19 cellular contexts compared by ENCODE assay signal in the genomic region with DNA sequence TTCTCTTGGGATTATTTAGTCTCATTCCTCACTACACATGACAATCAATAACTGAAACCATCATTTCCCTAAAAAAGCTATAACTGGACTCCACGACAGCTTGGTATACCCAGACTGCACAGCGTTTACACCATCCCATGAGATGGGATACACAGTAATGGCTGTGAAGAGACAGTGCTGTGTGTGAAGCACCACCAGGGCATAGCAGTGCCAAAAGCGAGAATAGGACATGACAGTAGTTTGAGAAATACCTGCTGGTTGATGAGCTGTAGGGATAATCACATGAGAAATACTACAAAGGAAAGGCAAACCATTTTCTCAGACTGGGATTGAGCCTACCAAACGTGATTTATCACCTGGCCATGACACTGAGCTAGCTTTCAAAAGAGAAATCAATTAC.
"Had no signal": no experiment of that assay in that cellular context is flagged by ENCODE, and none has a peak within 500 bp of the region (broad histone marks: within the 10 kb centered on the region; RNA-seq: fewer than 3 reads in every experiment).

No MANE protein-coding gene starts in this region.

- H3K9me3 Mint-ChIP-seq: naive thymus-derived CD8-positive, alpha-beta T cell; stimulated activated effector memory CD8-positive, alpha-beta T cell treated with anti-CD3 and anti-CD28 coated beads, Interleukin-12 subunit alpha, Interleukin-12 subunit beta, amount 100 ng/mL, for 72 hours had no signal

- H3K27ac Mint-ChIP-seq: stimulated activated effector memory CD8-positive, alpha-beta T cell treated with anti-CD3 and anti-CD28 coated beads, Interleukin-12 subunit alpha, Interleukin-12 subunit beta, amount 100 ng/mL, for 72 hours; type B pancreatic cell had no signal

- H3K27me3 Mint-ChIP-seq: naive thymus-derived CD8-positive, alpha-beta T cell; type B pancreatic cell had no signal

- H3K4me3 Mint-ChIP-seq: naive thymus-derived CD8-positive, alpha-beta T cell; stimulated activated effector memory CD8-positive, alpha-beta T cell treated with anti-CD3 and anti-CD28 coated beads, Interleukin-12 subunit alpha, Interleukin-12 subunit beta, amount 100 ng/mL, for 72 hours; type B pancreatic cell had no signal

- ATAC-seq: lower lobe of right lung; naive thymus-derived CD8-positive, alpha-beta T cell; sciatic nerve; stimulated activated effector memory CD8-positive, alpha-beta T cell treated with anti-CD3 and anti-CD28 coated beads, Interleukin-12 subunit alpha, Interleukin-12 subunit beta, amount 100 ng/mL, for 72 hours; stimulated activated naive CD8-positive, alpha-beta T cell treated with anti-CD3 and anti-CD28 coated beads, Interleukin-15, Interleukin-2, amounts not matched to agents 100 U/mL and 50 U/mL, for 24 hours had no signal

- H3K4me1 Mint-ChIP-seq: stimulated activated effector memory CD8-positive, alpha-beta T cell treated with anti-CD3 and anti-CD28 coated beads, Interleukin-12 subunit alpha, Interleukin-12 subunit beta, amount 100 ng/mL, for 72 hours had no signal

- DNase-seq: dermis blood vessel endothelial cell; effector memory CD4-positive, alpha-beta T cell; esophagus squamous epithelium; foreskin melanocyte; head of caudate nucleus; left ventricle myocardium superior; lower lobe of right lung; naive thymus-derived CD8-positive, alpha-beta T cell; occipital lobe; ovary; stimulated activated CD4-positive, alpha-beta T cell treated with anti-CD3 and anti-CD28 coated beads, Interleukin-2, amount 100 ng/mL, for 24 hours; stimulated activated CD4-positive, alpha-beta T cell treated with anti-CD3 and anti-CD28 coated beads, Interleukin-4, amount 100 ng/mL, for 24 hours; stimulated activated naive CD8-positive, alpha-beta T cell treated with anti-CD3 and anti-CD28 coated beads, Interleukin-15, Interleukin-2, amounts not matched to agents 100 U/mL and 50 U/mL, for 24 hours; substantia nigra; testis; tibial artery had no signal
